ENCODE assay signal across 22 cellular contexts in the genomic region with DNA sequence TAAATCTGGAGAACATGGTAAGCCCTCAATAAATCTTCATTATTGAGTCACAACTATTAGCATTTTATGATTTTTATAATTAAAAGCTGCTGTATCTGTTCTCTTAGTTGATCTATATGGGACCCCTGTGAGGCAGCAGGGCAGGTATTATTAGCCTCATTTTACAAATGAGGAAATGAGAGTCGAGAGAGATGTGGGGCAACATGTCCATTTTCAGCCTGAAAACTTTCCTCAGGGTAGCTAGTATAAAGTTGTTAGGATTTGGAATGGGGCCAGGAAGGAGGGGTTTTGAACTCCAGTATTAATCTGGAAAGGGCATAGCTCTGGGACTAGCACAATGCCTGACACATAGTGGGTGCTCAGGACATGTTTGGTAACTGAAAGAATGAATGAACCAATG.
"Had no signal": no experiment of that assay in that cellular context is flagged by ENCODE, and none has a peak within 500 bp of the region (broad histone marks: within the 10 kb centered on the region; RNA-seq: fewer than 3 reads in every experiment).

No MANE protein-coding gene starts in this region.

- H3K36me3 ChIP-seq: colonic mucosa, neutrophil, right lobe of liver, tibial nerve, upper lobe of right lung had no signal

- DNase-seq: colonic mucosa; dermis blood vessel endothelial cell; endodermal cell; foreskin melanocyte; head of caudate nucleus; hippocampal formation; kidney glomerular epithelial cell; mammary epithelial cell; mucosa of descending colon; naive thymus-derived CD8-positive, alpha-beta T cell; psoas muscle; retina; right lobe of liver; stimulated activated CD4-positive, alpha-beta T cell treated with anti-CD3 and anti-CD28 coated beads, Interleukin-15, amount 100 ng/mL, for 24 hours; stimulated activated CD4-positive, alpha-beta T cell treated with anti-CD3 and anti-CD28 coated beads, Interleukin-1b, Interleukin-23, amount 100 ng/mL, for 48 hours; stimulated activated CD4-positive, alpha-beta T cell treated with anti-CD3 and anti-CD28 coated beads, Interleukin-4, amount 100 ng/mL, for 24 hours; upper lobe of right lung had no signal

- H3K27me3 ChIP-seq: colonic mucosa, neutrophil, upper lobe of right lung had no signal

- H3K9me3 ChIP-seq: colonic mucosa, mucosa of descending colon, neutrophil, psoas muscle, right lobe of liver, tibial nerve, upper lobe of right lung had no signal

- H3K27ac ChIP-seq: colonic mucosa, neutrophil, right lobe of liver, upper lobe of right lung had no signal

- H3K4me1 ChIP-seq: colonic mucosa, right lobe of liver, tibial nerve had no signal

- FAIRE-seq: endothelial cell of umbilical vein, islet of Langerhans had no signal

- H3K4me3 ChIP-seq: colonic mucosa, mucosa of descending colon, psoas muscle, right lobe of liver, tibial nerve, upper lobe of right lung had no signal

- ATAC-seq: mucosa of descending colon; naive thymus-derived CD8-positive, alpha-beta T cell; right lobe of liver; stimulated activated memory B cell treated with anti-CD40 and anti-IgM and Interleukin-4, amounts not matched to agents 10 μg/mL and 1 μg/mL and 100 μg/mL, for 72 hours; upper lobe of right lung had no signal
